26 cellular contexts compared by ENCODE assay signal in genomic region chr4:18938343-18939109, GRCh38.
DNase-seq lines count a peak whose midpoint lies in the region; ATAC-seq and TF ChIP-seq lines count a peak whose summit lies in the region.
"Had no signal": no experiment of that assay in that cellular context is flagged by ENCODE, and none has a peak within 500 bp of the region (broad histone marks: within the 10 kb centered on the region; RNA-seq: fewer than 3 reads in every experiment).

No MANE protein-coding gene starts in this region.

- peak overlapping the region; percentile 28; the same call in 1 of the 2 replicates for H3K4me2 ChIP-seq in OCI-LY3 (ENCODE audit: low read length)

- DNase-seq in GM06990 (ENCODE audit: extremely low read depth, insufficient read length), result peak; percentile 1
- DNase-seq in iris pigment epithelial cell (ENCODE audit: low read depth), result peak; percentile 11
- DNase-seq in renal cortical epithelial cell (ENCODE audit: low read depth), result peak; percentile 97
- no peak for DNase-seq in vagina (ENCODE audit: extremely low spot score in 2 of 2)
- no peak for DNase-seq in NCI-H226
- DNase-seq in foreskin keratinocyte, result no peak
- DNase-seq in esophagus muscularis mucosa (ENCODE audit: extremely low spot score), result no peak
- DNase-seq: ACHN; activated T-cell treated with anti-CD3 and anti-CD28 coated beads, Interleukin-2, amount 50 U/mL, for 24 hours; amniotic stem cell; C1 segment of cervical spinal cord; central memory CD4-positive, alpha-beta T cell; DMS79 treated with DMSO at 0.1 percent for 48 hours; HCEC 1CT; heart left ventricle; left colon; NCI-H1092; NCI-H2081; NCI-H524; occipital lobe; spleen; stimulated activated CD4-positive, alpha-beta T cell treated with anti-CD3 and anti-CD28 coated beads, Interleukin-2, amount 100 ng/mL, for 48 hours had no signal

- no peak overlapping the region for H3K27ac ChIP-seq in OCI-LY3 (ENCODE audit: low read length)
- no peak overlapping the region for H3K27ac ChIP-seq in vagina
- no peak overlapping the region for H3K27ac ChIP-seq in foreskin keratinocyte
- no peak overlapping the region for H3K27ac ChIP-seq in esophagus muscularis mucosa (replicated peaks in 1 of 4)
- H3K27ac ChIP-seq: heart left ventricle, right atrium auricular region, SJSA1, spleen had no signal

- H4K20me1 ChIP-seq in OCI-LY3 (ENCODE audit: insufficient read depth, low read length), result no peaks in the 10 kb centered on the region

- H3K9me3 ChIP-seq in OCI-LY3 (ENCODE audit: insufficient read depth, low read length) (no peaks in the 10 kb centered on the region), vagina (no peaks in the 10 kb centered on the region), esophagus muscularis mucosa (no peaks in the 10 kb centered on the region)
- H3K9me3 ChIP-seq: heart left ventricle, right atrium auricular region had no signal

- H3K4me3 ChIP-seq in GM06990 (replicated peaks; ENCODE audit: low read depth, low read length) (no peak overlapping the region), OCI-LY3 (ENCODE audit: low read length) (no peak overlapping the region), vagina (no peak overlapping the region), esophagus muscularis mucosa (no peak overlapping the region)
- H3K4me3 ChIP-seq: heart left ventricle, right atrium auricular region, SJSA1, spleen had no signal

- peak overlapping the region; percentile 16; the same call in 1 of the 2 replicates for H2AFZ ChIP-seq in OCI-LY3 (ENCODE audit: low read depth, low read length)

- TF ChIP-seq POLR2A in vagina (IDR thresholded peaks at IDR 0.05) (no peak), esophagus muscularis mucosa (IDR thresholded peaks at IDR 0.05; ENCODE audit: low read depth) (no peak)

- no peak overlapping the region for H3K9ac ChIP-seq in OCI-LY3 (ENCODE audit: low read length)

- no peaks in the 10 kb centered on the region for H3K36me3 ChIP-seq in GM06990 (ENCODE audit: control insufficient read depth, insufficient read depth, low read length)
- no peaks in the 10 kb centered on the region for H3K36me3 ChIP-seq in OCI-LY3 (replicated peaks; ENCODE audit: low read depth, low read length)
- H3K36me3 ChIP-seq in vagina, result no peaks in the 10 kb centered on the region
- H3K36me3 ChIP-seq in esophagus muscularis mucosa, result no peaks in the 10 kb centered on the region
- H3K36me3 ChIP-seq: heart left ventricle, right atrium auricular region, SJSA1, spleen had no signal

- H3K79me2 ChIP-seq in OCI-LY3 (ENCODE audit: low read length), result no peaks in the 10 kb centered on the region

- no peak for TF ChIP-seq EP300 in esophagus muscularis mucosa (IDR thresholded peaks at IDR 0.05)

- intact Hi-C loops in vagina (cut with DNase I), result no loop called here
- intact Hi-C loops in esophagus muscularis mucosa (cut with DNase I), result no loop called here

- whole genome bisulfite sequencing in esophagus muscularis mucosa, result 60% methylated on average over 3 of the region's 3 CpGs

- ATAC-seq in foreskin keratinocyte, result no peak
- ATAC-seq: heart left ventricle; left colon; stimulated activated effector memory CD8-positive, alpha-beta T cell treated with anti-CD3 and anti-CD28 coated beads, Interleukin-12 subunit alpha, Interleukin-12 subunit beta, amount 100 ng/mL, for 72 hours had no signal

- H3K27me3 ChIP-seq in GM06990 (replicated peaks; ENCODE audit: control insufficient read depth, insufficient read depth, low read length) (no peaks in the 10 kb centered on the region), OCI-LY3 (ENCODE audit: low read depth, low read length) (no peaks in the 10 kb centered on the region), vagina (no peaks in the 10 kb centered on the region), foreskin keratinocyte (no peaks in the 10 kb centered on the region), esophagus muscularis mucosa (no peaks in the 10 kb centered on the region)
- H3K27me3 ChIP-seq: heart left ventricle, right atrium auricular region, SJSA1, spleen had no signal

- TF ChIP-seq CTCF in GM06990 (IDR thresholded peaks at IDR 0.05; ENCODE audit: insufficient read depth, low read length, poor library complexity, severe bottlenecking), result no peak
- TF ChIP-seq CTCF in OCI-LY3 (IDR thresholded peaks at IDR 0.05; ENCODE audit: low read depth, low read length), result no peak
- no peak for TF ChIP-seq CTCF in vagina (IDR thresholded peaks at IDR 0.05)
- no peak for TF ChIP-seq CTCF in foreskin keratinocyte (conservative IDR thresholded peaks at IDR 0.05)
- TF ChIP-seq CTCF in esophagus muscularis mucosa (IDR thresholded peaks at IDR 0.05), result no peak

- H3K4me1 ChIP-seq in OCI-LY3 (ENCODE audit: low read length) (peaks cover 15% of the 10 kb centered on the region), vagina (no peaks in the 10 kb centered on the region), foreskin keratinocyte (no peaks in the 10 kb centered on the region), esophagus muscularis mucosa (no peaks in the 10 kb centered on the region)
- H3K4me1 ChIP-seq: heart left ventricle, right atrium auricular region, SJSA1, spleen had no signal

Comparison
In these comparisons a context has a peak if more than half of its experiments do, and no peak if none do; other contexts are left out.
1. DNase-seq: peak in GM06990 (single experiment), iris pigment epithelial cell (single experiment) and renal cortical epithelial cell (single experiment); none in vagina (0 of 2), NCI-H226 (single experiment), foreskin keratinocyte (0 of 2) and esophagus muscularis mucosa (single experiment).